ENCODE assay signal across 27 cellular contexts in genomic region chr5:136998864-136999263, GRCh38.
DNase-seq lines count a peak whose midpoint lies in the region; ATAC-seq, FAIRE-seq and TF ChIP-seq lines count a peak whose summit lies in the region.
"Had no signal": no experiment of that assay in that cellular context is flagged by ENCODE, and none has a peak within 500 bp of the region (broad histone marks: within the 10 kb centered on the region; RNA-seq: fewer than 3 reads in every experiment).

No MANE protein-coding gene starts in this region.

- no peaks in the 10 kb centered on the region for H3K79me2 ChIP-seq in hepatocyte

- ATAC-seq in HG02884 (IDR thresholded peaks at IDR 0.05; ENCODE audit: unreplicated experiment): no peak
- ATAC-seq: CD8-positive, alpha-beta T cell; GM12878; SK-N-SH treated with all-trans-retinoic acid at 6 μM for 48 hours had no signal

- H3K4me3 ChIP-seq in hepatocyte (no peak overlapping the region), small intestine (ENCODE audit: low read depth in 1 of 2, low read length in 2 of 2) (no peak overlapping the region)
- H3K4me3 ChIP-seq: GM12878, GM23248 had no signal

- H4K20me1 ChIP-seq in hepatocyte (ENCODE audit: insufficient read depth, poor library complexity, severe bottlenecking): no peaks in the 10 kb centered on the region

- H2AFZ ChIP-seq in hepatocyte: no peak overlapping the region
- H2AFZ ChIP-seq: GM23248 had no signal

- H3K4me1 ChIP-seq in hepatocyte (ENCODE audit: insufficient read depth): no peaks in the 10 kb centered on the region
- no peaks in the 10 kb centered on the region for H3K4me1 ChIP-seq in small intestine (ENCODE audit: control insufficient read depth in 2 of 2, insufficient read depth in 1 of 2, low read depth in 1 of 2, low read length in 1 of 2)

- H3K4me2 ChIP-seq in hepatocyte: peak overlapping the region; percentile 16

- H3K9me2 ChIP-seq in hepatocyte (replicated peaks; ENCODE audit: insufficient read depth): no peaks in the 10 kb centered on the region

- no peak for FAIRE-seq in small intestine (lab: Jason Lieb, UNC)
- FAIRE-seq: GM12878, HTR-8/SVneo had no signal

- no peak for TF ChIP-seq CTCF in hepatocyte (IDR thresholded peaks at IDR 0.05; ENCODE audit: poor library complexity)

- H3K27me3 ChIP-seq in hepatocyte (no peaks in the 10 kb centered on the region), small intestine (ENCODE audit: control insufficient read depth in 2 of 2, insufficient read depth in 2 of 2, low read length in 2 of 2) (peaks cover 0 to 2% of the 10 kb centered on the region in 2 donors)

- no peaks in the 10 kb centered on the region for H3K36me3 ChIP-seq in hepatocyte (replicated peaks; ENCODE audit: insufficient read depth, low read depth)
- H3K36me3 ChIP-seq in small intestine (ENCODE audit: control insufficient read depth in 2 of 2, insufficient read depth in 2 of 2, low read length in 2 of 2): no peaks in the 10 kb centered on the region

- H3K27ac ChIP-seq in hepatocyte (no peak overlapping the region), small intestine (ENCODE audit: low read depth in 1 of 2, low read length in 1 of 2) (no peak overlapping the region)
- H3K27ac ChIP-seq: GM23248, RWPE1 had no signal

- no peaks in the 10 kb centered on the region for H3K9me3 ChIP-seq in hepatocyte (ENCODE audit: low read depth)
- H3K9me3 ChIP-seq in small intestine (ENCODE audit: control insufficient read depth, low read depth): no peaks in the 10 kb centered on the region

- DNase-seq in NCI-H1417 (lab: John Stamatoyannopoulos, UW): peak in 2 of 3 experiments; percentile 22 to 59
- DNase-seq in NCI-H1417 treated with DMSO at 0.1 percent for 48 hours (lab: John Stamatoyannopoulos, UW): no peak
- peak; percentile 96 for DNase-seq in NCI-H526 (lab: John Stamatoyannopoulos, UW)
- DNase-seq in hepatocyte (ENCODE audit: low spot score): peak; percentile 55
- DNase-seq in small intestine: peak; percentile 3
- no peak for DNase-seq in midbrain (lab: John Stamatoyannopoulos, UW)
- DNase-seq in SHP77 (lab: John Stamatoyannopoulos, UW): no peak
- DNase-seq: AML-193; C1 segment of cervical spinal cord; Calu3; CD8-positive, alpha-beta T cell; DMS79; GM23248; H9; KG1; NCI-H1105; NCI-H187; NCI-H2107; NCI-H2227 treated with DMSO at 0.1 percent for 48 hours; NCI-H524; NK-92 treated with Interleukin-12 subunit alpha and Interleukin-12 subunit beta, amount 100 ng/mL, for 24 hours; SIG-M5 had no signal

- WGBS in hepatocyte (ENCODE audit: low lambda C conversion rate, missing lambda C conversion rate): 57% methylated on average over 5 of the region's 5 CpGs
- WGBS in small intestine, 3 donors: 12 to 52% (median 41%) methylated on average over 5 of the region's 5 CpGs

Comparison
In these comparisons a context has a peak if more than half of its experiments do, and no peak if none do; other contexts are left out.
1. DNase-seq: peak in NCI-H1417 (2 of 3), NCI-H526 (2 of 2), hepatocyte (single experiment) and small intestine (single experiment); none in NCI-H1417 treated with DMSO at 0.1 percent for 48 hours (single experiment), midbrain (single experiment) and SHP77 (0 of 2).